28 cellular contexts compared by ENCODE assay signal in genomic region chr7:140744005-140744404, GRCh38.
"Had no signal": no experiment of that assay in that cellular context is flagged by ENCODE, and none has a peak within 500 bp of the region (broad histone marks: within the 10 kb centered on the region; RNA-seq: fewer than 3 reads in every experiment).

No MANE protein-coding gene starts in this region.

- H3K9me3 Mint-ChIP-seq: activated CD4-positive, alpha-beta memory T cell treated with anti-CD3 and anti-CD28 coated beads for 36 hours; activated CD4-positive, alpha-beta T cell treated with anti-CD3 and anti-CD28 coated beads, Interleukin-2, amount 10 ng/mL, durations not matched to agents 24 days and 14 days; activated naive CD4-positive, alpha-beta T cell treated with anti-CD3 and anti-CD28 coated beads, Interleukin-2, amount 10 ng/mL, durations not matched to agents 7 days and 5 days; activated naive CD4-positive, alpha-beta T cell treated with anti-CD3 and anti-CD28 coated beads, Interleukin-2, amount 50 U/mL, for 72 hours; activated T-helper 1 cell treated with anti-CD3 and anti-CD28 coated beads, Interleukin-12 subunit alpha, Interleukin-12 subunit beta, Interleukin-2, Interleukin-4 antibody, amounts not matched to agents 30 ng/mL and 10 ng/mL and 1 ng/mL, durations not matched to agents 14 hours and 24 hours and 36 hours; activated T-helper 2 cell treated with anti-CD3 and anti-CD28 coated beads, Interferon-gamma antibody, Interleukin-2, Interleukin-4, amounts not matched to agents 10 μg/mL and 5 μg/mL and 100 μg/mL, durations not matched to agents 14 hours and 24 hours and 36 hours; central memory CD8-positive, alpha-beta T cell; dendritic cell treated with granulocyte-macrophage colony-stimulating factor and Interleukin-4, amounts not matched to agents 40 ng/mL and 50 ng/mL, for 4 days; endodermal cell had no signal

- H3K4me1 Mint-ChIP-seq: activated CD4-positive, alpha-beta T cell treated with anti-CD3 and anti-CD28 coated beads for 36 hours; activated CD4-positive, alpha-beta T cell treated with anti-CD3 and anti-CD28 coated beads, Interleukin-2, amount 10 ng/mL, durations not matched to agents 24 days and 14 days; activated CD8-positive, alpha-beta memory T cell treated with anti-CD3 and anti-CD28 coated beads, Interleukin-2, amount 10 ng/mL, durations not matched to agents 7 days and 5 days; activated naive CD4-positive, alpha-beta T cell treated with anti-CD3 and anti-CD28 coated beads, Interleukin-2, amount 10 ng/mL, durations not matched to agents 7 days and 5 days; activated naive CD8-positive, alpha-beta T cell treated with anti-CD3 and anti-CD28 coated beads, Interleukin-2, amount 10 ng/mL, durations not matched to agents 7 days and 5 days; brain; central memory CD8-positive, alpha-beta T cell had no signal

- DNase-seq: activated CD4-positive, alpha-beta memory T cell treated with anti-CD3 and anti-CD28 coated beads for 36 hours; activated CD4-positive, alpha-beta T cell treated with anti-CD3 and anti-CD28 coated beads for 36 hours; activated CD4-positive, alpha-beta T cell treated with anti-CD3 and anti-CD28 coated beads, Interleukin-2, amount 10 ng/mL, durations not matched to agents 24 days and 14 days; activated CD4-positive, CD25-positive, alpha-beta regulatory T cell; activated CD4-positive, CD25-positive, alpha-beta regulatory T cell treated with anti-CD3 and anti-CD28 coated beads, Interleukin-2, amount 50 U/mL, for 72 hours; activated CD8-positive, alpha-beta memory T cell treated with anti-CD3 and anti-CD28 coated beads, Interleukin-2, amount 10 ng/mL, durations not matched to agents 7 days and 5 days; activated CD8-positive, alpha-beta memory T cell treated with anti-CD3 and anti-CD28 coated beads, Interleukin-2, amount 50 U/mL, for 4 hours; activated CD8-positive, alpha-beta T cell treated with anti-CD3 and anti-CD28 coated beads, Interleukin-2, amount 10 ng/mL, durations not matched to agents 7 days and 5 days; activated effector memory CD4-positive, alpha-beta T cell treated with anti-CD3 and anti-CD28 coated beads, Interleukin-2, amount 50 U/mL, for 16 hours; activated naive CD4-positive, alpha-beta T cell treated with anti-CD3 and anti-CD28 coated beads, Interleukin-2, amount 10 ng/mL, durations not matched to agents 7 days and 5 days; activated naive CD8-positive, alpha-beta T cell treated with anti-CD3 and anti-CD28 coated beads, Interleukin-2, amount 10 ng/mL, durations not matched to agents 7 days and 5 days; activated T-cell treated with anti-CD3 and anti-CD28 coated beads, Interleukin-2, amount 50 U/mL, for 1 hour; activated T-cell treated with anti-CD3 and anti-CD28 coated beads, Interleukin-2, amount 50 U/mL, for 48 hours; dorsolateral prefrontal cortex; effector memory CD4-positive, alpha-beta T cell; endodermal cell; foreskin fibroblast; T-helper 2 cell had no signal

- H3K27ac Mint-ChIP-seq: activated CD4-positive, alpha-beta memory T cell treated with anti-CD3 and anti-CD28 coated beads for 36 hours; activated CD4-positive, alpha-beta T cell treated with anti-CD3 and anti-CD28 coated beads for 36 hours; activated CD4-positive, alpha-beta T cell treated with anti-CD3 and anti-CD28 coated beads, Interleukin-2, amount 10 ng/mL, durations not matched to agents 24 days and 14 days; activated CD8-positive, alpha-beta memory T cell treated with anti-CD3 and anti-CD28 coated beads, Interleukin-2, amount 10 ng/mL, durations not matched to agents 7 days and 5 days; activated CD8-positive, alpha-beta T cell treated with anti-CD3 and anti-CD28 coated beads, Interleukin-2, amount 10 ng/mL, durations not matched to agents 7 days and 5 days; activated naive CD4-positive, alpha-beta T cell treated with anti-CD3 and anti-CD28 coated beads, Interleukin-2, amount 10 ng/mL, durations not matched to agents 7 days and 5 days; activated naive CD4-positive, alpha-beta T cell treated with anti-CD3 and anti-CD28 coated beads, Interleukin-2, amount 50 U/mL, for 72 hours; activated naive CD8-positive, alpha-beta T cell treated with anti-CD3 and anti-CD28 coated beads, Interleukin-2, amount 10 ng/mL, durations not matched to agents 7 days and 5 days; activated T-helper 1 cell treated with anti-CD3 and anti-CD28 coated beads, Interleukin-12 subunit alpha, Interleukin-12 subunit beta, Interleukin-2, Interleukin-4 antibody, amounts not matched to agents 30 ng/mL and 10 ng/mL and 1 ng/mL, durations not matched to agents 14 hours and 24 hours and 36 hours; activated T-helper 2 cell treated with anti-CD3 and anti-CD28 coated beads, Interferon-gamma antibody, Interleukin-2, Interleukin-4, amounts not matched to agents 10 μg/mL and 5 μg/mL and 100 μg/mL, durations not matched to agents 14 hours and 24 hours and 36 hours; dendritic cell treated with granulocyte-macrophage colony-stimulating factor and Interleukin-4, amounts not matched to agents 40 ng/mL and 50 ng/mL, for 4 days; endodermal cell had no signal

- H3K4me3 ChIP-seq: ascending aorta, breast epithelium, coronary artery, dorsolateral prefrontal cortex had no signal

- H3K36me3 Mint-ChIP-seq: activated naive CD4-positive, alpha-beta T cell treated with anti-CD3 and anti-CD28 coated beads, Interleukin-2, amount 50 U/mL, for 72 hours had no signal

- H3K4me3 Mint-ChIP-seq: activated CD4-positive, alpha-beta memory T cell treated with anti-CD3 and anti-CD28 coated beads for 36 hours; activated CD4-positive, alpha-beta T cell treated with anti-CD3 and anti-CD28 coated beads for 36 hours; activated CD4-positive, alpha-beta T cell treated with anti-CD3 and anti-CD28 coated beads, Interleukin-2, amount 10 ng/mL, durations not matched to agents 24 days and 14 days; activated CD8-positive, alpha-beta memory T cell treated with anti-CD3 and anti-CD28 coated beads, Interleukin-2, amount 10 ng/mL, durations not matched to agents 7 days and 5 days; activated CD8-positive, alpha-beta T cell treated with anti-CD3 and anti-CD28 coated beads, Interleukin-2, amount 10 ng/mL, durations not matched to agents 7 days and 5 days; activated naive CD4-positive, alpha-beta T cell treated with anti-CD3 and anti-CD28 coated beads, Interleukin-2, amount 10 ng/mL, durations not matched to agents 7 days and 5 days; activated naive CD8-positive, alpha-beta T cell treated with anti-CD3 and anti-CD28 coated beads, Interleukin-2, amount 10 ng/mL, durations not matched to agents 7 days and 5 days; activated T-helper 1 cell treated with anti-CD3 and anti-CD28 coated beads, Interleukin-12 subunit alpha, Interleukin-12 subunit beta, Interleukin-2, Interleukin-4 antibody, amounts not matched to agents 30 ng/mL and 10 ng/mL and 1 ng/mL, durations not matched to agents 14 hours and 24 hours and 36 hours; brain; central memory CD8-positive, alpha-beta T cell; dendritic cell treated with granulocyte-macrophage colony-stimulating factor and Interleukin-4, amounts not matched to agents 40 ng/mL and 50 ng/mL, for 4 days; endodermal cell had no signal

- H3K4me1 ChIP-seq: ascending aorta, breast epithelium had no signal

- ATAC-seq: activated CD4-positive, alpha-beta T cell treated with anti-CD3 and anti-CD28 coated beads for 36 hours; activated CD8-positive, alpha-beta memory T cell treated with anti-CD3 and anti-CD28 coated beads, Interleukin-2, amount 10 ng/mL, durations not matched to agents 7 days and 5 days; activated CD8-positive, alpha-beta T cell treated with anti-CD3 and anti-CD28 coated beads, Interleukin-2, amount 10 ng/mL, durations not matched to agents 7 days and 5 days; activated naive CD4-positive, alpha-beta T cell treated with anti-CD3 and anti-CD28 coated beads, Interleukin-2, amount 50 U/mL, for 72 hours; esophagus mucosa had no signal

- H3K36me3 ChIP-seq: breast epithelium had no signal

- H3K9me3 ChIP-seq: ascending aorta, breast epithelium had no signal

- H3K27me3 ChIP-seq: ascending aorta, breast epithelium, dorsolateral prefrontal cortex had no signal

- H3K27me3 Mint-ChIP-seq: activated CD4-positive, alpha-beta memory T cell treated with anti-CD3 and anti-CD28 coated beads for 36 hours; activated CD4-positive, alpha-beta T cell treated with anti-CD3 and anti-CD28 coated beads for 36 hours; activated CD4-positive, alpha-beta T cell treated with anti-CD3 and anti-CD28 coated beads, Interleukin-2, amount 10 ng/mL, durations not matched to agents 24 days and 14 days; activated CD8-positive, alpha-beta memory T cell treated with anti-CD3 and anti-CD28 coated beads, Interleukin-2, amount 10 ng/mL, durations not matched to agents 7 days and 5 days; activated naive CD4-positive, alpha-beta T cell treated with anti-CD3 and anti-CD28 coated beads, Interleukin-2, amount 10 ng/mL, durations not matched to agents 7 days and 5 days; activated naive CD8-positive, alpha-beta T cell treated with anti-CD3 and anti-CD28 coated beads, Interleukin-2, amount 10 ng/mL, durations not matched to agents 7 days and 5 days; brain; central memory CD8-positive, alpha-beta T cell; dendritic cell treated with granulocyte-macrophage colony-stimulating factor and Interleukin-4, amounts not matched to agents 40 ng/mL and 50 ng/mL, for 4 days had no signal

- H3K27ac ChIP-seq: ascending aorta, breast epithelium, coronary artery, dorsolateral prefrontal cortex had no signal
